In genomic region chr12:109054124-109054513, GRCh38 we compare ENCODE assay signal across 9 cellular contexts. TPM values are rescaled to one million over a fixed set of nuclear protein-coding genes. Genes with fewer than 3 reads are reported as not detected.
DNase-seq lines count a peak whose midpoint lies in the region; ATAC-seq and TF ChIP-seq lines count a peak whose summit lies in the region.
"Not testable (repeated sequence)": the region's sequence is repeated elsewhere in the genome, so short reads cannot be mapped to it uniquely, and the experiment has no call there.
"Had no signal": no experiment of that assay in that cellular context is flagged by ENCODE, and none has a peak within 500 bp of the region (broad histone marks: within the 10 kb centered on the region; RNA-seq: fewer than 3 reads in every experiment).

No MANE protein-coding gene starts in this region.

- H3K4me3 ChIP-seq in GM08714 (ENCODE audit: low read length) = peak overlapping the region; percentile 69
- peak overlapping the region; percentile 100 for H3K4me3 ChIP-seq in lower lobe of right lung
- H3K4me3 ChIP-seq in sigmoid colon = peak overlapping the region in 1 of 4 donors; percentile 99
- H3K4me3 ChIP-seq in upper lobe of right lung = peak overlapping the region; percentile 98

- peak; percentile 6 for ATAC-seq in HG02623 (IDR thresholded peaks at IDR 0.05; ENCODE audit: unreplicated experiment)
- ATAC-seq in activated naive CD4-positive, alpha-beta T cell treated with anti-CD3 and anti-CD28 coated beads, Interleukin-2, amount 50 U/mL, for 72 hours = peak in 1 of 2 donors; percentile 2
- not testable (repeated sequence) for ATAC-seq in effector memory CD8-positive, alpha-beta T cell (replicated peaks); lower lobe of right lung; upper lobe of right lung

- H3K36me3 Mint-ChIP-seq in T-helper 1 cell treated with Interleukin-12 subunit alpha and Interleukin-12 subunit beta and Interleukin-4 antibody, amounts not matched to agents 30 μg/mL and 1 μg/mL, for 36 hours (ENCODE audit: low read depth) = peaks cover 14% of the 10 kb centered on the region
- H3K36me3 Mint-ChIP-seq in activated naive CD4-positive, alpha-beta T cell treated with anti-CD3 and anti-CD28 coated beads, Interleukin-2, amount 50 U/mL, for 72 hours = peaks cover 13% of the 10 kb centered on the region in 2 donors
- H3K36me3 Mint-ChIP-seq in effector memory CD8-positive, alpha-beta T cell (ENCODE audit: insufficient read depth) = peaks cover 32% of the 10 kb centered on the region

- peaks cover 15% of the 10 kb centered on the region for H3K4me1 Mint-ChIP-seq in T-helper 1 cell treated with Interleukin-12 subunit alpha and Interleukin-12 subunit beta and Interleukin-4 antibody, amounts not matched to agents 30 μg/mL and 1 μg/mL, for 36 hours (ENCODE audit: low read depth)
- H3K4me1 Mint-ChIP-seq in effector memory CD8-positive, alpha-beta T cell (ENCODE audit: low read depth in 2 of 2) = peaks cover 18 to 21% of the 10 kb centered on the region in 2 donors

- not testable (repeated sequence) for TF ChIP-seq POLR2A in sigmoid colon (IDR thresholded peaks at IDR 0.05)

- not testable (repeated sequence) for TF ChIP-seq EP300 in sigmoid colon (IDR thresholded peaks at IDR 0.05)

- H3K27me3 ChIP-seq in lower lobe of right lung (ENCODE audit: low read depth); sigmoid colon; upper lobe of right lung: not testable (repeated sequence)

- peak overlapping the region; percentile 96 for H3K4me3 Mint-ChIP-seq in T-helper 1 cell treated with Interleukin-12 subunit alpha and Interleukin-12 subunit beta and Interleukin-4 antibody, amounts not matched to agents 30 μg/mL and 1 μg/mL, for 36 hours
- peak overlapping the region; percentile 94 to 99 for H3K4me3 Mint-ChIP-seq in effector memory CD8-positive, alpha-beta T cell

- H3K27me3 Mint-ChIP-seq in T-helper 1 cell treated with Interleukin-12 subunit alpha and Interleukin-12 subunit beta and Interleukin-4 antibody, amounts not matched to agents 30 μg/mL and 1 μg/mL, for 36 hours (ENCODE audit: low read depth); effector memory CD8-positive, alpha-beta T cell: not testable (repeated sequence)

- WGBS in sigmoid colon, 2 donors = 52 to 69% methylated on average over 4 of the region's 4 CpGs

- TF ChIP-seq CTCF in lower lobe of right lung (IDR thresholded peaks at IDR 0.05); sigmoid colon (IDR thresholded peaks at IDR 0.05); upper lobe of right lung (IDR thresholded peaks at IDR 0.05): not testable (repeated sequence)

- H3K36me3 ChIP-seq in lower lobe of right lung (peaks cover 25% of the 10 kb centered on the region), sigmoid colon (peaks cover 0 to 24% (median 6%) of the 10 kb centered on the region in 4 donors), upper lobe of right lung (peaks cover 24% of the 10 kb centered on the region)

- DNase-seq in activated naive CD4-positive, alpha-beta T cell treated with anti-CD3 and anti-CD28 coated beads, Interleukin-2, amount 50 U/mL, for 72 hours (ENCODE audit: low spot score in 2 of 2); effector memory CD8-positive, alpha-beta T cell; lower lobe of right lung; sigmoid colon; upper lobe of right lung: not testable (repeated sequence)

- intact Hi-C loops in lower lobe of right lung (cut with DNase I); upper lobe of right lung (cut with DNase I): not testable (repeated sequence)
- intact Hi-C loops in sigmoid colon (cut with DNase I) = loop anchor here (5.0 kb wide), 2 partner anchors 102 to 492 kb away; partner anchors contain the start of genes ISCU and SART3

- H3K9me3 Mint-ChIP-seq in T-helper 1 cell treated with Interleukin-12 subunit alpha and Interleukin-12 subunit beta and Interleukin-4 antibody, amounts not matched to agents 30 μg/mL and 1 μg/mL, for 36 hours; activated naive CD4-positive, alpha-beta T cell treated with anti-CD3 and anti-CD28 coated beads, Interleukin-2, amount 50 U/mL, for 72 hours; effector memory CD8-positive, alpha-beta T cell: not testable (repeated sequence)

- peak overlapping the region; percentile 98 for H3K27ac Mint-ChIP-seq in T-helper 1 cell treated with Interleukin-12 subunit alpha and Interleukin-12 subunit beta and Interleukin-4 antibody, amounts not matched to agents 30 μg/mL and 1 μg/mL, for 36 hours
- H3K27ac Mint-ChIP-seq in activated naive CD4-positive, alpha-beta T cell treated with anti-CD3 and anti-CD28 coated beads, Interleukin-2, amount 50 U/mL, for 72 hours = peak overlapping the region; percentile 94 to 98
- peak overlapping the region; percentile 94 to 97 for H3K27ac Mint-ChIP-seq in effector memory CD8-positive, alpha-beta T cell

- peak overlapping the region; percentile 94 for H3K27ac ChIP-seq in lower lobe of right lung
- H3K27ac ChIP-seq in sigmoid colon = peak overlapping the region in 3 of 4 donors; percentile 86 to 88 (median 87)
- peak overlapping the region; percentile 93 for H3K27ac ChIP-seq in upper lobe of right lung

- not testable (repeated sequence) for H3K9me3 ChIP-seq in lower lobe of right lung, sigmoid colon, upper lobe of right lung

- H3K4me1 ChIP-seq in lower lobe of right lung = peaks cover 24% of the 10 kb centered on the region
- H3K4me1 ChIP-seq in sigmoid colon = peaks cover 0 to 19% (median 15%) of the 10 kb centered on the region in 4 donors
- peaks cover 13% of the 10 kb centered on the region for H3K4me1 ChIP-seq in upper lobe of right lung

RNA-seq across cellular contexts. Expression of gene USP30, which starts 1.7 kb away (rescaled TPM):
- total RNA-seq in activated naive CD4-positive, alpha-beta T cell treated with anti-CD3 and anti-CD28 coated beads, Interleukin-2, amount 50 U/mL, for 72 hours = 10 to 100 TPM; 10.4 to 21.0 TPM
- total RNA-seq in lower lobe of right lung = 13.9 TPM
- total RNA-seq in sigmoid colon = 10 to 100 TPM in 3 of 4 donors, 1 to 10 TPM in 1; 9.8 to 15.2 (median 13.1) TPM
- 1 to 10 TPM; 6.0 to 9.3 (median 7.8) TPM for polyA plus RNA-seq in sigmoid colon
- 13.6 TPM for total RNA-seq in upper lobe of right lung

RNA-seq across cellular contexts. Expression of gene SVOP, which starts 33.3 kb away (rescaled TPM):
- not detected for total RNA-seq in activated naive CD4-positive, alpha-beta T cell treated with anti-CD3 and anti-CD28 coated beads, Interleukin-2, amount 50 U/mL, for 72 hours
- total RNA-seq in lower lobe of right lung (not detected), sigmoid colon (1 to 10 TPM in 1 of 4 donors, under 1 TPM in 3; 0.49 to 1.1 (median 0.75) TPM), upper lobe of right lung (not detected)
- under 1 TPM in 1 of 3 donors, not detected in 2; 0.23 TPM for polyA plus RNA-seq in sigmoid colon
- total RNA-seq: SJCRH30 had no signal

RNA-seq across cellular contexts. Expression of gene ALKBH2, which starts 39.2 kb away (rescaled TPM):
- total RNA-seq in activated naive CD4-positive, alpha-beta T cell treated with anti-CD3 and anti-CD28 coated beads, Interleukin-2, amount 50 U/mL, for 72 hours = 10 to 100 TPM; 32.7 to 33.9 TPM
- total RNA-seq in lower lobe of right lung (9.6 TPM), sigmoid colon (10 to 100 TPM; 11.6 to 29.3 (median 16.5) TPM), upper lobe of right lung (10.1 TPM)
- polyA plus RNA-seq in sigmoid colon = 10 to 100 TPM in 2 of 3 donors, 1 to 10 TPM in 1; 5.3 to 17.9 (median 14.4) TPM

RNA-seq across cellular contexts. Expression of gene UNG, which starts 43.3 kb away (rescaled TPM):
- total RNA-seq in activated naive CD4-positive, alpha-beta T cell treated with anti-CD3 and anti-CD28 coated beads, Interleukin-2, amount 50 U/mL, for 72 hours = 10 to 100 TPM; 49.3 to 74.9 TPM
- total RNA-seq in lower lobe of right lung (20.5 TPM), sigmoid colon (10 to 100 TPM; 11.9 to 17.1 (median 12.1) TPM), upper lobe of right lung (18.2 TPM)
- polyA plus RNA-seq in sigmoid colon = 10 to 100 TPM; 27.0 to 34.8 (median 28.9) TPM
